1 cellular context compared by ENCODE assay signal in genomic region chr16:20900299-20901067, GRCh38.
TF ChIP-seq lines count a peak whose summit lies in the region.

Gene DCUN1D3, minus strand, starts transcription at chr16:20900358. Its CDS starts 37,820 bp downstream, at chr16:20862538.
Gene LYRM1, plus strand, starts transcription at chr16:20900771. Its CDS starts 14,785 bp downstream, at chr16:20915556.

TF ChIP-seq in HEK293, 187 proteins besides CTCF, POLR2A, EP300 and RAD21 (continued from another document and continues in another):
- peak; percentile 20; the same call in 1 of the 2 replicates for TF ChIP-seq ZNF518A (tag by site-specific recombination; conservative IDR thresholded peaks at IDR 0.05; ENCODE audit: low read depth)
- no peak for TF ChIP-seq ZNF624 (tag by site-specific recombination; IDR thresholded peaks at IDR 0.05)
- no peak for TF ChIP-seq ZNF140 (tag by site-specific recombination; IDR thresholded peaks at IDR 0.05)
- peak; percentile 30; the same call in 1 of the 2 replicates for TF ChIP-seq ZNF664 (tag by site-specific recombination; IDR thresholded peaks at IDR 0.05)
- TF ChIP-seq ZNF621 (tag by site-specific recombination; IDR thresholded peaks at IDR 0.05), result no peak
- TF ChIP-seq ZNF449 (tag by site-specific recombination; IDR thresholded peaks at IDR 0.05), result peak; percentile 97
- TF ChIP-seq MZF1 (tag by site-specific recombination; IDR thresholded peaks at IDR 0.05; ENCODE audit: borderline replicate concordance), result no peak
- peak; percentile 52 for TF ChIP-seq YY1 (tag by site-specific recombination; IDR thresholded peaks at IDR 0.05)
- TF ChIP-seq ZNF639 (tag by site-specific recombination; IDR thresholded peaks at IDR 0.05), result peak; percentile 65; the same call in 1 of the 2 replicates
- TF ChIP-seq ZBTB10 (tag by site-specific recombination; IDR thresholded peaks at IDR 0.05), result no peak
- TF ChIP-seq ZNF510 (tag by site-specific recombination; IDR thresholded peaks at IDR 0.05; ENCODE audit: insufficient replicate concordance), result no peak
- TF ChIP-seq ZNF148 (tag by site-specific recombination; IDR thresholded peaks at IDR 0.05; ENCODE audit: borderline replicate concordance), result no peak
- TF ChIP-seq ZNF558 (tag by site-specific recombination; IDR thresholded peaks at IDR 0.05), result 0 out of 2 replicates have a peak, but pooled peaks have one; percentile 26
- TF ChIP-seq ZNF155 (tag by site-specific recombination; IDR thresholded peaks at IDR 0.05), result no peak
- no peak for TF ChIP-seq ZNF221 (tag by site-specific recombination; IDR thresholded peaks at IDR 0.05; ENCODE audit: borderline replicate concordance)
- no peak for TF ChIP-seq AEBP2 (tag by site-specific recombination; IDR thresholded peaks at IDR 0.05; ENCODE audit: borderline replicate concordance)
- 0 out of 2 replicates have a peak, but pooled peaks have one; percentile 7 for TF ChIP-seq KLF1 (tag by site-specific recombination; IDR thresholded peaks at IDR 0.05)
- no peak for TF ChIP-seq ZNF292 (tag by site-specific recombination; IDR thresholded peaks at IDR 0.05; ENCODE audit: borderline replicate concordance, low read depth)
- peak; percentile 90 for TF ChIP-seq ZNF76 (tag by site-specific recombination; IDR thresholded peaks at IDR 0.05; ENCODE audit: borderline replicate concordance, low read depth)
- 0 out of 2 replicates have a peak, but pooled peaks have one; percentile 30 for TF ChIP-seq HIC1 (tag by site-specific recombination; IDR thresholded peaks at IDR 0.05)
- no peak for TF ChIP-seq ZNF202 (tag by site-specific recombination; IDR thresholded peaks at IDR 0.05; ENCODE audit: borderline replicate concordance)
- TF ChIP-seq ZNF423 (tag by site-specific recombination; IDR thresholded peaks at IDR 0.05), result no peak
- 0 out of 2 replicates have a peak, but pooled peaks have one; percentile 19 for TF ChIP-seq KLF16 (tag by site-specific recombination; IDR thresholded peaks at IDR 0.05)
- no peak for TF ChIP-seq ZNF596 (tag by site-specific recombination; IDR thresholded peaks at IDR 0.05)
- TF ChIP-seq ZFP41 (tag by site-specific recombination; IDR thresholded peaks at IDR 0.05; ENCODE audit: borderline replicate concordance), result no peak
- TF ChIP-seq ZNF629 (tag by site-specific recombination; IDR thresholded peaks at IDR 0.05), result peak; percentile 98
- no peak for TF ChIP-seq ZBTB6 (tag by site-specific recombination; IDR thresholded peaks at IDR 0.05)
- TF ChIP-seq BCL11A (tag by site-specific recombination; IDR thresholded peaks at IDR 0.05; ENCODE audit: low read depth), result no peak
- no peak for TF ChIP-seq TCF7L2 (IDR thresholded peaks at IDR 0.05; ENCODE audit: borderline replicate concordance, low read depth, low read length)
- no peak for TF ChIP-seq ZNF114 (tag by site-specific recombination; IDR thresholded peaks at IDR 0.05)
- TF ChIP-seq ZBTB7A (tag by site-specific recombination; IDR thresholded peaks at IDR 0.05; ENCODE audit: low read depth), result peak; percentile 41; the same call in 1 of the 2 replicates
- no peak for TF ChIP-seq OVOL3 (tag by site-specific recombination; IDR thresholded peaks at IDR 0.05)
- no peak for TF ChIP-seq ZNF133 (tag by site-specific recombination; IDR thresholded peaks at IDR 0.05)
- peak; percentile 93 for TF ChIP-seq ZNF366 (tag by site-specific recombination; conservative IDR thresholded peaks at IDR 0.05)
- no peak for TF ChIP-seq ZNF26 (tag by site-specific recombination; IDR thresholded peaks at IDR 0.05)
- TF ChIP-seq ZBTB48 (tag by site-specific recombination; IDR thresholded peaks at IDR 0.05), result peak; percentile 69
- peak; percentile 50; the same call in 1 of the 2 replicates for TF ChIP-seq ZNF561 (tag by site-specific recombination; IDR thresholded peaks at IDR 0.05; ENCODE audit: borderline replicate concordance)
- TF ChIP-seq ZBTB20 (tag by site-specific recombination; IDR thresholded peaks at IDR 0.05), result peak; percentile 70
- TF ChIP-seq SCRT1 (tag by site-specific recombination; IDR thresholded peaks at IDR 0.05; ENCODE audit: borderline replicate concordance), result no peak
- TF ChIP-seq BCL11B (tag by site-specific recombination; IDR thresholded peaks at IDR 0.05; ENCODE audit: low read depth), result no peak
